Comparison of ENCODE assay signal across 20 cellular contexts in genomic region chr17:31122746-31123145, GRCh38. TPM values are rescaled to one million over a fixed set of nuclear protein-coding genes. Genes with fewer than 3 reads are reported as not detected.
DNase-seq lines count a peak whose midpoint lies in the region; ATAC-seq, FAIRE-seq and TF ChIP-seq lines count a peak whose summit lies in the region.
"Had no signal": no experiment of that assay in that cellular context is flagged by ENCODE, and none has a peak within 500 bp of the region (broad histone marks: within the 10 kb centered on the region; RNA-seq: fewer than 3 reads in every experiment).

No MANE protein-coding gene starts in this region.

- H3K4me1 Mint-ChIP-seq in neural progenitor cell = peaks cover 2% of the 10 kb centered on the region
- H3K4me1 Mint-ChIP-seq: B cell had no signal

- WGBS in heart right ventricle, 2 donors = 45 to 64% methylated on average over 2 of the region's 2 CpGs
- 97% methylated on average over 2 of the region's 2 CpGs for WGBS in mesenchymal stem cell

- H3K27me3 ChIP-seq in heart right ventricle (no peaks in the 10 kb centered on the region), neural progenitor cell (no peaks in the 10 kb centered on the region), mesenchymal stem cell (ENCODE audit: control insufficient read depth in 1 of 2, insufficient read depth in 1 of 2, low read length in 2 of 2) (no peaks in the 10 kb centered on the region)
- H3K27me3 ChIP-seq: BLaER1 had no signal

- H4K8ac ChIP-seq in mesenchymal stem cell (ENCODE audit: low read length) = no peak overlapping the region

- H3K27ac ChIP-seq in heart right ventricle (no peak overlapping the region), neural progenitor cell (no peak overlapping the region), mesenchymal stem cell (ENCODE audit: low read length, poor library complexity, severe bottlenecking) (no peak overlapping the region)
- H3K27ac ChIP-seq: 22Rv1, BLaER1, C4-2B had no signal

- no peak overlapping the region for H3K4ac ChIP-seq in mesenchymal stem cell (ENCODE audit: low read depth in 1 of 2, low read length in 2 of 2)

- H2BK120ac ChIP-seq in mesenchymal stem cell (ENCODE audit: low read depth, low read length) = no peak overlapping the region

- H3K79me1 ChIP-seq in mesenchymal stem cell (replicated peaks; ENCODE audit: low read length, poor library complexity, severe bottlenecking) = no peaks in the 10 kb centered on the region

- DNase-seq in Right ventricle myocardium superior = no peak
- DNase-seq in heart right ventricle = no peak
- no peak for DNase-seq in GM19239 (ENCODE audit: insufficient read length, low spot score)
- DNase-seq in neural progenitor cell (ENCODE audit: low spot score) = no peak
- no peak for DNase-seq in NCI-H345 treated with DMSO at 0.1 percent for 48 hours (lab: John Stamatoyannopoulos, UW; ENCODE audit: unreplicated experiment)
- DNase-seq in mesenchymal stem cell = no peak
- DNase-seq: Caco-2; CD4-positive, CD25-positive, alpha-beta regulatory T cell; CD8-positive, alpha-beta T cell; DMS153; DND-41; H9 had no signal

- no peak overlapping the region for H3K14ac ChIP-seq in mesenchymal stem cell (ENCODE audit: low read length in 2 of 2)

- H3K36me3 ChIP-seq in heart right ventricle (no peaks in the 10 kb centered on the region), neural progenitor cell (no peaks in the 10 kb centered on the region), mesenchymal stem cell (ENCODE audit: control insufficient read depth in 1 of 2, insufficient read depth in 2 of 2, low read depth in 1 of 2, low read length in 2 of 2) (no peaks in the 10 kb centered on the region)

- no peak overlapping the region for H3K9ac ChIP-seq in neural progenitor cell
- no peak overlapping the region for H3K9ac ChIP-seq in mesenchymal stem cell (ENCODE audit: low read length)
- H3K9ac ChIP-seq: BLaER1 had no signal

- H3K4me3 ChIP-seq in heart right ventricle (no peak overlapping the region), neural progenitor cell (no peak overlapping the region), mesenchymal stem cell (ENCODE audit: insufficient read depth in 1 of 2, low read depth in 1 of 2, low read length in 2 of 2) (no peak overlapping the region)
- H3K4me3 ChIP-seq: BLaER1, GM12878, GM23338 had no signal

- H4K20me1 ChIP-seq in neural progenitor cell (ENCODE audit: low read depth) = peaks cover 26% of the 10 kb centered on the region

- H3K9me3 ChIP-seq in heart right ventricle (peaks cover 0 to 5% (median 0%) of the 10 kb centered on the region in 11 donors), neural progenitor cell (ENCODE audit: low read depth) (no peaks in the 10 kb centered on the region), mesenchymal stem cell (ENCODE audit: control insufficient read depth, low read length) (no peaks in the 10 kb centered on the region)
- H3K9me3 ChIP-seq: Caco-2 had no signal

- H3K36me3 Mint-ChIP-seq in neural progenitor cell = peaks cover 12% of the 10 kb centered on the region
- H3K36me3 Mint-ChIP-seq: CD8-positive, alpha-beta T cell had no signal

- TF ChIP-seq CTCF in heart right ventricle (IDR thresholded peaks at IDR 0.05) (no peak), neural progenitor cell (IDR thresholded peaks at IDR 0.05) (no peak)

- H3K4me2 ChIP-seq in neural progenitor cell = peak overlapping the region; percentile 42
- no peak overlapping the region for H3K4me2 ChIP-seq in mesenchymal stem cell (ENCODE audit: low read length, poor library complexity, severe bottlenecking)
- H3K4me2 ChIP-seq: BLaER1, GM23338 had no signal

- intact Hi-C loops in Right ventricle myocardium superior (cut with DNase I) (no loop called here), heart right ventricle (cut with DNase I) (no loop called here)

- no peaks in the 10 kb centered on the region for H3K27me3 Mint-ChIP-seq in neural progenitor cell (ENCODE audit: insufficient read depth, low read depth)
- H3K27me3 Mint-ChIP-seq: B cell; CD4-positive, CD25-positive, alpha-beta regulatory T cell had no signal

- peaks cover 7% of the 10 kb centered on the region for H3F3A ChIP-seq in neural progenitor cell (ENCODE audit: low read depth)

- ATAC-seq in Right ventricle myocardium superior (ENCODE audit: poor library complexity) = peak; percentile 60
- ATAC-seq in heart right ventricle = no peak
- ATAC-seq: CD8-positive, alpha-beta T cell; GM12878; GM23338; HCT116 had no signal

- no peak overlapping the region for H3K18ac ChIP-seq in mesenchymal stem cell (ENCODE audit: low read depth in 1 of 2, low read length in 2 of 2)

- H2BK12ac ChIP-seq in mesenchymal stem cell (ENCODE audit: low read length in 2 of 2) = no peak overlapping the region

- H3K4me1 ChIP-seq in heart right ventricle (peaks cover 0 to 17% (median 13%) of the 10 kb centered on the region in 9 donors), neural progenitor cell (peaks cover 17% of the 10 kb centered on the region), mesenchymal stem cell (ENCODE audit: control insufficient read depth, insufficient read depth, low read depth, low read length) (no peaks in the 10 kb centered on the region)
- H3K4me1 ChIP-seq: BLaER1 had no signal

- no peak overlapping the region for H2BK15ac ChIP-seq in mesenchymal stem cell (ENCODE audit: low read depth, poor library complexity, severe bottlenecking)

- peaks cover 100% of the 10 kb centered on the region for H3K79me2 ChIP-seq in neural progenitor cell (ENCODE audit: low read depth)

- no peak overlapping the region for H2AK5ac ChIP-seq in mesenchymal stem cell (ENCODE audit: low read length, severe bottlenecking)

- H3K9me3 Mint-ChIP-seq in neural progenitor cell = peaks cover 8% of the 10 kb centered on the region
- H3K9me3 Mint-ChIP-seq: CD8-positive, alpha-beta T cell had no signal

- H3K27ac Mint-ChIP-seq in neural progenitor cell = no peak overlapping the region
- H3K27ac Mint-ChIP-seq: B cell; CD4-positive, CD25-positive, alpha-beta regulatory T cell; CD8-positive, alpha-beta T cell; GM23338 had no signal

- FAIRE-seq in GM19239 (lab: Jason Lieb, UNC) = peak; percentile 4
- FAIRE-seq: A204.1, GM12878 had no signal

- no peak overlapping the region for H4K91ac ChIP-seq in mesenchymal stem cell (ENCODE audit: low read length)

- H3K23ac ChIP-seq in mesenchymal stem cell (ENCODE audit: low read length in 2 of 2) = no peak overlapping the region

- H3K4me3 Mint-ChIP-seq in neural progenitor cell = no peak overlapping the region
- H3K4me3 Mint-ChIP-seq: B cell; CD4-positive, CD25-positive, alpha-beta regulatory T cell; CD8-positive, alpha-beta T cell; GM23338; H9 had no signal

- H2AFZ ChIP-seq in neural progenitor cell (replicated peaks) = no peak overlapping the region
- no peak overlapping the region for H2AFZ ChIP-seq in mesenchymal stem cell (ENCODE audit: low read depth, low read length)
- H2AFZ ChIP-seq: GM23338 had no signal

- H2BK5ac ChIP-seq in mesenchymal stem cell (ENCODE audit: low read depth, low read length, poor library complexity, severe bottlenecking) = no peak overlapping the region

RNA-seq across cellular contexts. Expression of gene NF1, which starts 28.0 kb away (rescaled TPM):
- total RNA-seq in Right ventricle myocardium superior (38.9 TPM), heart right ventricle (10 to 100 TPM; 41.9 to 71.0 (median 58.9) TPM), neural progenitor cell (ENCODE audit: low replicate concordance) (51.1 and 54.8 TPM in 2 replicates)
- polyA plus RNA-seq in heart right ventricle = 1 to 10 TPM; 4.2 to 7.6 TPM
- polyA plus RNA-seq in mesenchymal stem cell (2013, experiment 1 of 2) = 22.2 TPM
- 20.6 TPM for polyA plus RNA-seq in mesenchymal stem cell (2013, experiment 2 of 2)
